8 cellular contexts compared by ENCODE assay signal in genomic region chr19:14136509-14137281, GRCh38. TPM values are rescaled to one million over a fixed set of nuclear protein-coding genes. Genes with fewer than 3 reads are reported as not detected.
A peak's percentile ranks its signal among the peaks of the same experiment; 100 is the strongest.
DNase-seq lines count a peak whose midpoint lies in the region; ATAC-seq, FAIRE-seq and TF ChIP-seq lines count a peak whose summit lies in the region.

Gene ASF1B (minus strand): TSS chr19:14136589. CDS start chr19:14136456, 133 bp downstream.

- H3K36me3 ChIP-seq in small intestine (ENCODE audit: control insufficient read depth in 2 of 2, insufficient read depth in 2 of 2, low read length in 2 of 2) = no peaks in the 10 kb centered on the region

- DNase-seq in AG09309 (ENCODE audit: low read depth) (peak; percentile 100), NCI-H2227 treated with DMSO at 0.1 percent for 48 hours (lab: John Stamatoyannopoulos, UW) (peak; percentile 99), cardiac fibroblast (ENCODE audit: low read depth in 2 of 2) (peak; percentile 100), iPS-NIHi11 (ENCODE audit: low spot score) (peak; percentile 95), small intestine (peak; percentile 100)

- H3K9me3 ChIP-seq in small intestine (ENCODE audit: control insufficient read depth, low read depth) = no peaks in the 10 kb centered on the region

- TF ChIP-seq CTCF in AG09309 (IDR thresholded peaks at IDR 0.05; ENCODE audit: control insufficient read depth, insufficient read depth, low read depth, low read length, missing control alignments) = peak; percentile 59
- TF ChIP-seq CTCF in WI38 (IDR thresholded peaks at IDR 0.05; ENCODE audit: low read depth, low read length) = peak; percentile 72
- TF ChIP-seq CTCF in cardiac fibroblast (IDR thresholded peaks at IDR 0.05; ENCODE audit: low read depth, low read length) = peak; percentile 40

- peak within 1 kb of the TSS; percentile 93 to 97 for H3K27ac ChIP-seq in small intestine (ENCODE audit: low read depth in 1 of 2, low read length in 1 of 2)

- peak within 1 kb of the TSS; percentile 87 for H3K4me3 ChIP-seq in AG09309 (ENCODE audit: control insufficient read depth, low read depth, low read length)
- H3K4me3 ChIP-seq in WI38 (ENCODE audit: low read depth, low read length) = peak within 1 kb of the TSS; percentile 79
- peak within 1 kb of the TSS; percentile 70 to 85 for H3K4me3 ChIP-seq in cardiac fibroblast (replicated peaks in 1 of 2; ENCODE audit: low read depth in 2 of 2, low read length in 2 of 2)
- peak within 1 kb of the TSS; percentile 43 to 68 for H3K4me3 ChIP-seq in small intestine (ENCODE audit: low read depth in 1 of 2, low read length in 2 of 2)

- ATAC-seq in GM18909 (IDR thresholded peaks at IDR 0.05; ENCODE audit: poor library complexity, unreplicated experiment) (peak; percentile 83), HG03175 (IDR thresholded peaks at IDR 0.05; ENCODE audit: unreplicated experiment) (peak; percentile 80)

- WGBS in small intestine, 3 donors = 0% methylated on average over 65 to 78 of the region's 78 CpGs

- FAIRE-seq in small intestine (lab: Jason Lieb, UNC) = no peak

- H3K4me1 ChIP-seq in small intestine (ENCODE audit: control insufficient read depth in 2 of 2, insufficient read depth in 1 of 2, low read depth in 1 of 2, low read length in 1 of 2) = no peaks in the 10 kb centered on the region

- H3K27me3 ChIP-seq in small intestine (ENCODE audit: control insufficient read depth in 2 of 2, insufficient read depth in 2 of 2, low read length in 2 of 2) = no peaks in the 10 kb centered on the region

RNA-seq across cellular contexts. Expression of gene ASF1B, which starts in this region (rescaled TPM):
- 10 to 100 TPM in 1 of 3 donors, 1 to 10 TPM in 2; 3.1 to 26.2 (median 5.1) TPM for polyA plus RNA-seq in small intestine

Comparison
In these comparisons a context has a peak if more than half of its experiments do, and no peak if none do; other contexts are left out.
1. Peak in every context shown above with its lines: DNase-seq, ATAC-seq, H3K4me3 ChIP-seq and H3K27ac ChIP-seq.